ENCODE assay signal across 1 cellular context in the genomic region with DNA sequence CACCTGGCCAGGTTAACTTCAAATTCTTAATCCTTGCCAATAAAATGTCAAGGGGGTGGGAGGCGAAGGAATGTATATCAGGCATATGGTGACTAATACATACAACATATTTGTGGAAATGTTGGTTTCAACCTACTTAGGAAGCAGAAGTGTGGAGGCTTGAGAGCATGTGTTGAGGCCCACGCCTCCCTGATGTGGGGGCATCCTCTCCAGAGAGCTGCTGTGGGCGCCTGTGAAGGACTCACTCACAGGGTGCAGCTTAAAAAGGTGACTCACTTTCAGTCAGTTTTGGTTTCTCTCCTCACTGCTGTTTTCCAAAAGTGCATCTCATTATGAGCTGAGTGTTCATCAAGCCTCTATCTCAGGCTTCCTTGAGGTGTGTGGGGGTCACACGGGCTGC.
TF ChIP-seq lines count a peak whose summit lies in the region.

No MANE protein-coding gene starts in this region.

TF ChIP-seq in HepG2, 621 proteins besides CTCF, POLR2A, EP300 and RAD21 (continued from another document):
- TF ChIP-seq, protein P1, sequence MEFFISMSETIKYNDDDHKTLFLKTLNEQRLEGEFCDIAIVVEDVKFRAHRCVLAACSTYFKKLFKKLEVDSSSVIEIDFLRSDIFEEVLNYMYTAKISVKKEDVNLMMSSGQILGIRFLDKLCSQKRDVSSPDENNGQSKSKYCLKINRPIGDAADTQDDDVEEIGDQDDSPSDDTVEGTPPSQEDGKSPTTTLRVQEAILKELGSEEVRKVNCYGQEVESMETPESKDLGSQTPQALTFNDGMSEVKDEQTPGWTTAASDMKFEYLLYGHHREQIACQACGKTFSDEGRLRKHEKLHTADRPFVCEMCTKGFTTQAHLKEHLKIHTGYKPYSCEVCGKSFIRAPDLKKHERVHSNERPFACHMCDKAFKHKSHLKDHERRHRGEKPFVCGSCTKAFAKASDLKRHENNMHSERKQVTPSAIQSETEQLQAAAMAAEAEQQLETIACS (CRISPR knock-in tag; IDR thresholded peaks at IDR 0.05): no peak
